In the genomic region with DNA sequence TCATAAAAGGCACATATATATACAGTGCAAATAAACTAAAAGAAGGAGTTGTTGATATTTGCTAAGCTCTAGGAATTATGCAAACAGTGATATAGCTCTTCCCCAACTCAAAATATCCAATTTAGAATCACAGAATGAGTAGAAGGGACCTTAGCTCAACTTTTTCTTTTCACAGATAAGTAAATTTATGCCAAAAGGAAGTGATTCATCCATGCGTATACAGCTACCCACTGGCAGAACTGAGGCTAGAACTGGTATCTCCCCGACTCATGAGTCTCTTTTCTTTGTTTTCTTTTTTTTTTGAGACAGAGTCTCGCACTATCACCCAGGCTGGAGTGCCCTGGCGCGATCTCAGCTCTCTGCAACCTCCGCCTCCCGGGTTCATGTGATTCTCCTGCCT, we compare ENCODE assay signal across 9 cellular contexts. TPM values are rescaled to one million over a fixed set of nuclear protein-coding genes. Genes with fewer than 3 reads are reported as not detected.
DNase-seq lines count a peak whose midpoint lies in the region; ATAC-seq, FAIRE-seq and TF ChIP-seq lines count a peak whose summit lies in the region.
"Had no signal": no experiment of that assay in that cellular context is flagged by ENCODE, and none has a peak within 500 bp of the region (broad histone marks: within the 10 kb centered on the region; RNA-seq: fewer than 3 reads in every experiment).

No MANE protein-coding gene starts in this region.

- H3K27ac Mint-ChIP-seq in T-helper 2 cell treated with Interferon-gamma antibody and Interleukin-4, amounts not matched to agents 5 μg/mL and 100 μg/mL, for 36 hours: no peak overlapping the region
- H3K27ac Mint-ChIP-seq: activated naive CD8-positive, alpha-beta T cell treated with anti-CD3 and anti-CD28 coated beads, Interleukin-2, amount 10 ng/mL, durations not matched to agents 7 days and 5 days had no signal

- H3K36me3 ChIP-seq in left ventricle myocardium inferior: peaks cover 12% of the 10 kb centered on the region

- H3K27me3 ChIP-seq in left ventricle myocardium inferior (ENCODE audit: low read depth): no peaks in the 10 kb centered on the region

- peaks cover 15% of the 10 kb centered on the region for H3K36me3 Mint-ChIP-seq in T-helper 2 cell treated with Interferon-gamma antibody and Interleukin-4, amounts not matched to agents 5 μg/mL and 100 μg/mL, for 36 hours (ENCODE audit: low read depth)

- H3K4me1 ChIP-seq in left ventricle myocardium inferior: peaks cover 37% of the 10 kb centered on the region

- no peaks in the 10 kb centered on the region for H3K9me3 Mint-ChIP-seq in T-helper 2 cell treated with Interferon-gamma antibody and Interleukin-4, amounts not matched to agents 5 μg/mL and 100 μg/mL, for 36 hours
- H3K9me3 Mint-ChIP-seq: activated naive CD8-positive, alpha-beta T cell treated with anti-CD3 and anti-CD28 coated beads, Interleukin-2, amount 10 ng/mL, durations not matched to agents 7 days and 5 days had no signal

- TF ChIP-seq CTCF in left ventricle myocardium inferior (IDR thresholded peaks at IDR 0.05; ENCODE audit: borderline replicate concordance): no peak
- TF ChIP-seq CTCF in foreskin fibroblast (IDR thresholded peaks at IDR 0.05; ENCODE audit: low read depth, low read length): no peak

- H3K9me3 ChIP-seq in left ventricle myocardium inferior (replicated peaks): no peaks in the 10 kb centered on the region

- H3K4me3 ChIP-seq in left ventricle myocardium inferior (no peak overlapping the region), foreskin fibroblast (ENCODE audit: low read depth in 1 of 2, low read length in 2 of 2) (no peak overlapping the region)

- no peak overlapping the region for H3K27ac ChIP-seq in left ventricle myocardium inferior (replicated peaks)

- no peak overlapping the region for H3K4me3 Mint-ChIP-seq in T-helper 2 cell treated with Interferon-gamma antibody and Interleukin-4, amounts not matched to agents 5 μg/mL and 100 μg/mL, for 36 hours
- H3K4me3 Mint-ChIP-seq: activated naive CD8-positive, alpha-beta T cell treated with anti-CD3 and anti-CD28 coated beads, Interleukin-2, amount 10 ng/mL, durations not matched to agents 7 days and 5 days had no signal

- H3K27me3 Mint-ChIP-seq in T-helper 2 cell treated with Interferon-gamma antibody and Interleukin-4, amounts not matched to agents 5 μg/mL and 100 μg/mL, for 36 hours (ENCODE audit: low read depth): no peaks in the 10 kb centered on the region
- H3K27me3 Mint-ChIP-seq: activated naive CD8-positive, alpha-beta T cell treated with anti-CD3 and anti-CD28 coated beads, Interleukin-2, amount 10 ng/mL, durations not matched to agents 7 days and 5 days had no signal

- ATAC-seq in Right ventricle myocardium inferior: peak; percentile 22
- no peak for ATAC-seq in left ventricle myocardium superior

- FAIRE-seq in urothelium cell line (lab: Jason Lieb, UNC): no peak

- peaks cover 17% of the 10 kb centered on the region for H3K4me1 Mint-ChIP-seq in T-helper 2 cell treated with Interferon-gamma antibody and Interleukin-4, amounts not matched to agents 5 μg/mL and 100 μg/mL, for 36 hours (ENCODE audit: low read depth)

- DNase-seq in Right ventricle myocardium inferior (ENCODE audit: missing footprints) (no peak), left ventricle myocardium inferior (no peak), foreskin fibroblast (peak; percentile 56 to 73), urothelium cell line (ENCODE audit: low spot score) (peak; percentile 48), SK-N-DZ (ENCODE audit: low spot score) (no peak), left ventricle myocardium superior (no peak), NCI-H774 (lab: John Stamatoyannopoulos, UW) (no peak)
- DNase-seq in T-helper 2 cell treated with Interferon-gamma antibody and Interleukin-4, amounts not matched to agents 5 μg/mL and 100 μg/mL, for 36 hours (ENCODE audit: low spot score): peak; percentile 15
- DNase-seq: activated naive CD8-positive, alpha-beta T cell treated with anti-CD3 and anti-CD28 coated beads, Interleukin-2, amount 10 ng/mL, durations not matched to agents 7 days and 5 days had no signal

- intact Hi-C loops in Right ventricle myocardium inferior (cut with DNase I) (no loop called here), left ventricle myocardium inferior (cut with micrococcal nuclease) (no loop called here), left ventricle myocardium superior (cut with micrococcal nuclease) (no loop called here)

RNA-seq across cellular contexts. Expression of gene SVIL, which starts 54.2 kb away (rescaled TPM):
- total RNA-seq in Right ventricle myocardium inferior (327 TPM), left ventricle myocardium inferior (403 TPM), left ventricle myocardium superior (302 TPM)
- 5.2 and 14.2 TPM in 2 replicates for polyA plus RNA-seq in SK-N-DZ (2014; cell fraction: cytosol; rRNA removed)
- 7.2 and 14.2 TPM in 2 replicates for polyA plus RNA-seq in SK-N-DZ (2014; cell fraction: nucleus; rRNA removed)

Comparison
In these comparisons a context has a peak if more than half of its experiments do, and no peak if none do; other contexts are left out.
1. DNase-seq: peak in T-helper 2 cell treated with Interferon-gamma antibody and Interleukin-4, amounts not matched to agents 5 μg/mL and 100 μg/mL, for 36 hours (single experiment), foreskin fibroblast (2 of 2) and urothelium cell line (single experiment); none in Right ventricle myocardium inferior (single experiment), left ventricle myocardium inferior (single experiment), SK-N-DZ (single experiment), left ventricle myocardium superior (single experiment) and NCI-H774 (single experiment).